Comparison of ENCODE assay signal across 16 cellular contexts in genomic region chr2:43438342-43438741, GRCh38.
A peak's percentile ranks its signal among the peaks of the same experiment; 100 is the strongest.
DNase-seq lines count a peak whose midpoint lies in the region; ATAC-seq and TF ChIP-seq lines count a peak whose summit lies in the region.
"Had no signal": no experiment of that assay in that cellular context is flagged by ENCODE, and none has a peak within 500 bp of the region (broad histone marks: within the 10 kb centered on the region; RNA-seq: fewer than 3 reads in every experiment).

No MANE protein-coding gene starts in this region.

- WGBS in upper lobe of left lung, 2 donors: 66 to 81% methylated on average over 3 of the region's 3 CpGs

- no peak for TF ChIP-seq CTCF in Panc1 (IDR thresholded peaks at IDR 0.05)
- no peak for TF ChIP-seq CTCF in epithelial cell of esophagus (IDR thresholded peaks at IDR 0.05; ENCODE audit: insufficient read depth, low read depth, low read length, missing control alignments)
- no peak for TF ChIP-seq CTCF in upper lobe of left lung (IDR thresholded peaks at IDR 0.05)

- peaks cover 5% of the 10 kb centered on the region; the same call in 1 of the 2 replicates for H3K4me1 ChIP-seq in Panc1 (ENCODE audit: control insufficient read depth, insufficient read depth, low read length)
- H3K4me1 ChIP-seq in upper lobe of left lung: peaks cover 0 to 3% (median 0%) of the 10 kb centered on the region in 4 donors
- H3K4me1 ChIP-seq: SJCRH30 had no signal

- H3K27ac ChIP-seq in Panc1 (ENCODE audit: low read length) (no peak overlapping the region), upper lobe of left lung (peak overlapping the region in 3 of 4 donors; percentile 47 to 63 (median 57))
- H3K27ac ChIP-seq: HL-60, SJCRH30 had no signal

- no peak for TF ChIP-seq POLR2A in upper lobe of left lung (IDR thresholded peaks at IDR 0.05)

- no peak for TF ChIP-seq EP300 in upper lobe of left lung (IDR thresholded peaks at IDR 0.05)

- POLR2A ChIA-PET in Panc1 (lab: Charles Lee): interaction anchor here (0.7 kb wide), 1 partner anchor 11 kb away, joined by 8 read pairs; no protein-coding TSS in a partner anchor

- BruUV-seq in Panc1 (replicated peaks; lab: Mats Ljungman, UMichigan): no TSS peak

- intact Hi-C loops in Panc1 (cut with micrococcal nuclease; ENCODE audit: unreplicated experiment): no loop called here

- H3K27me3 ChIP-seq in Panc1 (ENCODE audit: control insufficient read depth, insufficient read depth, low read length) (no peaks in the 10 kb centered on the region), upper lobe of left lung (no peaks in the 10 kb centered on the region)
- H3K27me3 ChIP-seq: SJCRH30 had no signal

- in situ Hi-C loops in Panc1 (cut with HindIII; ENCODE audit: low pct_unique_long_range_greater_than_20kb, low sequenced_read_pairs): no loop called here

- CTCF ChIA-PET in Panc1 (lab: Charles Lee): no interaction called here

- H3K9me3 ChIP-seq in Panc1 (ENCODE audit: control insufficient read depth, insufficient read depth, low read depth, low read length) (no peaks in the 10 kb centered on the region), upper lobe of left lung (no peaks in the 10 kb centered on the region)

- no peak overlapping the region for H3K4me3 ChIP-seq in Panc1 (ENCODE audit: low read depth in 2 of 2, low read length in 2 of 2)
- H3K4me3 ChIP-seq in epithelial cell of esophagus (ENCODE audit: low read length): no peak overlapping the region
- H3K4me3 ChIP-seq in upper lobe of left lung: no peak overlapping the region
- H3K4me3 ChIP-seq: SJCRH30 had no signal

- peak; percentile 62; the same call in 1 of the 2 replicates for ATAC-seq in Panc1
- ATAC-seq in upper lobe of left lung (ENCODE audit: low FRiP score in 2 of 2): no peak
- ATAC-seq in HG03108 (IDR thresholded peaks at IDR 0.05; ENCODE audit: unreplicated experiment): no peak
- ATAC-seq: T-helper 17 cell had no signal

- DNase-seq in DMS53 (lab: John Stamatoyannopoulos, UW) (peak; percentile 54), Panc1 (ENCODE audit: low read depth, low spot score) (no peak), epithelial cell of esophagus (ENCODE audit: low read depth) (peak; percentile 35), upper lobe of left lung (no peak), putamen (ENCODE audit: low spot score) (no peak), germinal center (ENCODE audit: low spot score) (no peak)
- DNase-seq: CD4-positive, alpha-beta T cell; NCI-H1048; NCI-H1436 treated with DMSO at 0.1 percent for 48 hours; NCI-H2029 treated with DMSO at 0.1 percent for 48 hours; NCI-H446 treated with DMSO at 0.1 percent for 48 hours; NCI-H748 treated with DMSO at 0.1 percent for 48 hours; SJCRH30; T-helper 17 cell had no signal

- H3K36me3 ChIP-seq in Panc1 (ENCODE audit: control insufficient read depth, insufficient read depth, low read length) (no peaks in the 10 kb centered on the region), upper lobe of left lung (no peaks in the 10 kb centered on the region)
- H3K36me3 ChIP-seq: SJCRH30 had no signal

Comparison
In these comparisons a context has a peak if more than half of its experiments do, and no peak if none do; other contexts are left out.
1. DNase-seq: peak in DMS53 (single experiment) and epithelial cell of esophagus (single experiment); none in Panc1 (single experiment), upper lobe of left lung (0 of 2), putamen (single experiment) and germinal center (single experiment).